ENCODE assay signal across 1 cellular context in genomic region chr1:8878448-8879347, GRCh38.
TF ChIP-seq lines count a peak whose summit lies in the region.

TSS of gene ENO1 (minus strand) at chr1:8878686. CDS start at chr1:8874908, 3,778 bp downstream.

TF ChIP-seq in K562, 482 proteins besides CTCF, POLR2A, EP300 and RAD21 (continued from another document and continues in another):
- TF ChIP-seq SFPQ (IDR thresholded peaks at IDR 0.05; ENCODE audit: low read depth, low read length) (no peak), U2AF1 (optimal IDR thresholded peaks at IDR 0.05; ENCODE audit: low read depth, low read length) (peak; percentile 41), ZNF274 (IDR thresholded peaks at IDR 0.05; ENCODE audit: borderline replicate concordance, low read depth, low read length) (no peak), ZFP1 (CRISPR knock-in tag; IDR thresholded peaks at IDR 0.05) (no peak), GABPB2 (CRISPR knock-in tag; conservative IDR thresholded peaks at IDR 0.05) (no peak), SREBF1 (IDR thresholded peaks at IDR 0.05; ENCODE audit: borderline replicate concordance, low read depth, low read length) (no peak), KDM1A (IDR thresholded peaks at IDR 0.05) (no peak), RREB1 (CRISPR knock-in tag; IDR thresholded peaks at IDR 0.05) (no peak), GATA2 (CRISPR knock-in tag; IDR thresholded peaks at IDR 0.05) (0 out of 2 replicates have a peak, but pooled peaks have one; percentile 2), PTRF (tag; IDR thresholded peaks at IDR 0.05) (no peak), CBX5 (IDR thresholded peaks at IDR 0.05; ENCODE audit: borderline replicate concordance, low read depth) (no peak), ZNF197 (CRISPR knock-in tag; IDR thresholded peaks at IDR 0.05; ENCODE audit: low read depth) (no peak), ZNF316 (IDR thresholded peaks at IDR 0.05) (no peak), NUFIP1 (IDR thresholded peaks at IDR 0.05; ENCODE audit: partially characterized antibody) (no peak), CBFA2T2 (conservative IDR thresholded peaks at IDR 0.05) (no peak), ATF6 (CRISPR knock-in tag; IDR thresholded peaks at IDR 0.05) (peak; percentile 97; the same call in 1 of the 2 replicates), ERF (CRISPR knock-in tag; IDR thresholded peaks at IDR 0.05) (peak; percentile 32; the same call in 1 of the 2 replicates), NR3C1 (CRISPR knock-in tag; IDR thresholded peaks at IDR 0.05) (peak; percentile 98), ZSCAN32 (CRISPR knock-in tag; IDR thresholded peaks at IDR 0.05) (no peak), DACH1 (IDR thresholded peaks at IDR 0.05; ENCODE audit: partially characterized antibody) (no peak), PHB (CRISPR knock-in tag; IDR thresholded peaks at IDR 0.05) (0 out of 2 replicates have a peak, but pooled peaks have one; percentile 83), ZC3H4 (CRISPR knock-in tag; IDR thresholded peaks at IDR 0.05; ENCODE audit: borderline replicate concordance) (no peak; the same call in 1 of the 2 replicates), CBFB (CRISPR knock-in tag; IDR thresholded peaks at IDR 0.05) (no peak), ID3 (CRISPR knock-in tag; IDR thresholded peaks at IDR 0.05) (no peak), ID3 (tag; IDR thresholded peaks at IDR 0.05) (peak; percentile 91; the same call in 1 of the 2 replicates), NONO (IDR thresholded peaks at IDR 0.05; ENCODE audit: low read depth in 2 of 2, low read length in 1 of 2) (peak; percentile 33 to 90), ATF7 (IDR thresholded peaks at IDR 0.05) (peak; percentile 80), COPS2 (conservative IDR thresholded peaks at IDR 0.05) (no peak), ZNF318 (IDR thresholded peaks at IDR 0.05; ENCODE audit: borderline replicate concordance in 1 of 2, low read depth in 1 of 2) (no peak), CBX2 (IDR thresholded peaks at IDR 0.05; ENCODE audit: insufficient read depth, low read length, poor library complexity, severe bottlenecking) (no peak), CHD2 (IDR thresholded peaks at IDR 0.05; ENCODE audit: low read depth, low read length) (peak; percentile 80), E2F1 (CRISPR knock-in tag; IDR thresholded peaks at IDR 0.05) (peak; percentile 67; the same call in 1 of the 2 replicates), TAF1 (IDR thresholded peaks at IDR 0.05; ENCODE audit: control insufficient read depth, extremely low read depth, insufficient read depth, low read length, severe bottlenecking) (peak; percentile 97), SRSF9 (IDR thresholded peaks at IDR 0.05; ENCODE audit: borderline replicate concordance, low read depth, low read length) (no peak), ZNF561 (CRISPR knock-in tag; conservative IDR thresholded peaks at IDR 0.05) (no peak), ILF3 (IDR thresholded peaks at IDR 0.05; ENCODE audit: borderline replicate concordance) (no peak; the same call in 1 of the 2 replicates), HSF4 (CRISPR knock-in tag; IDR thresholded peaks at IDR 0.05; ENCODE audit: borderline replicate concordance) (peak; percentile 63; the same call in 1 of the 2 replicates), ZNF324 (CRISPR knock-in tag; IDR thresholded peaks at IDR 0.05) (no peak), USF2 (CRISPR knock-in tag; IDR thresholded peaks at IDR 0.05) (peak; percentile 72), CREB1 (IDR thresholded peaks at IDR 0.05) (peak; percentile 69), CREB1 (CRISPR knock-in tag; IDR thresholded peaks at IDR 0.05) (peak; percentile 80), KAT2B (IDR thresholded peaks at IDR 0.05; ENCODE audit: low read depth, low read length) (no peak), ZBED1 (IDR thresholded peaks at IDR 0.05) (peak; percentile 66; the same call in 1 of the 2 replicates), CHD4 (IDR thresholded peaks at IDR 0.05; ENCODE audit: insufficient read depth, insufficient replicate concordance, low read depth, low read length, poor library complexity, severe bottlenecking) (no peak), ZNF174 (CRISPR knock-in tag; IDR thresholded peaks at IDR 0.05) (no peak), CCNT2 (IDR thresholded peaks at IDR 0.05; ENCODE audit: borderline replicate concordance, extremely low read depth, insufficient read length, low read depth, low read length) (peak; percentile 89)
